In genomic region chr2:235639387-235639786, GRCh38 we compare ENCODE assay signal across 9 cellular contexts.
DNase-seq lines count a peak whose midpoint lies in the region; ATAC-seq lines count a peak whose summit lies in the region.
"Had no signal": no experiment of that assay in that cellular context is flagged by ENCODE, and none has a peak within 500 bp of the region (broad histone marks: within the 10 kb centered on the region; RNA-seq: fewer than 3 reads in every experiment).

No MANE protein-coding gene starts in this region.

- H3K36me3 ChIP-seq in adipocyte (ENCODE audit: control insufficient read depth, insufficient read depth, low read length, severe bottlenecking), result no peaks in the 10 kb centered on the region

- DNase-seq in GM04504 (ENCODE audit: low read depth) (peak; percentile 90), adipocyte (ENCODE audit: low read depth) (peak; percentile 93), left cardiac atrium (peak; percentile 78), skeletal muscle cell (ENCODE audit: low read depth) (peak; percentile 81), HuH-7 (ENCODE audit: low spot score) (no peak), NCI-H1436 (lab: John Stamatoyannopoulos, UW) (no peak)
- no peak for DNase-seq in activated CD8-positive, alpha-beta memory T cell treated with anti-CD3 and anti-CD28 coated beads for 24 hours
- DNase-seq: activated CD8-positive, alpha-beta memory T cell treated with anti-CD3 and anti-CD28 coated beads, Interleukin-2, amount 10 ng/mL, durations not matched to agents 7 days and 5 days had no signal

- H3K27me3 ChIP-seq in adipocyte (replicated peaks; ENCODE audit: control insufficient read depth, insufficient read depth, low read length), result no peaks in the 10 kb centered on the region

- peak overlapping the region; percentile 66 for H3K9ac ChIP-seq in adipocyte (ENCODE audit: low read length)

- intact Hi-C loops in left cardiac atrium (cut with DNase I), result no loop called here

- peaks cover 61% of the 10 kb centered on the region for H3K4me1 ChIP-seq in adipocyte (ENCODE audit: control insufficient read depth, insufficient read depth, low read length)

- ATAC-seq in left cardiac atrium (peak; percentile 85 to 94), HG03460 (IDR thresholded peaks at IDR 0.05; ENCODE audit: unreplicated experiment) (no peak)
- ATAC-seq: activated CD8-positive, alpha-beta memory T cell treated with anti-CD3 and anti-CD28 coated beads, Interleukin-2, amount 10 ng/mL, durations not matched to agents 7 days and 5 days had no signal

- H3K4me3 ChIP-seq in adipocyte (ENCODE audit: low read length) (peak overlapping the region; percentile 1), skeletal muscle cell (ENCODE audit: low read depth, low read length) (no peak overlapping the region)

- H3K9me3 ChIP-seq in adipocyte (ENCODE audit: control insufficient read depth, low read length), result no peaks in the 10 kb centered on the region

Comparison
In these comparisons a context has a peak if more than half of its experiments do, and no peak if none do; other contexts are left out.
1. DNase-seq: peak in GM04504 (single experiment), adipocyte (single experiment), left cardiac atrium (single experiment) and skeletal muscle cell (single experiment); none in HuH-7 (single experiment), NCI-H1436 (single experiment) and activated CD8-positive, alpha-beta memory T cell treated with anti-CD3 and anti-CD28 coated beads for 24 hours (single experiment).